ENCODE assay signal across 22 cellular contexts in the genomic region with DNA sequence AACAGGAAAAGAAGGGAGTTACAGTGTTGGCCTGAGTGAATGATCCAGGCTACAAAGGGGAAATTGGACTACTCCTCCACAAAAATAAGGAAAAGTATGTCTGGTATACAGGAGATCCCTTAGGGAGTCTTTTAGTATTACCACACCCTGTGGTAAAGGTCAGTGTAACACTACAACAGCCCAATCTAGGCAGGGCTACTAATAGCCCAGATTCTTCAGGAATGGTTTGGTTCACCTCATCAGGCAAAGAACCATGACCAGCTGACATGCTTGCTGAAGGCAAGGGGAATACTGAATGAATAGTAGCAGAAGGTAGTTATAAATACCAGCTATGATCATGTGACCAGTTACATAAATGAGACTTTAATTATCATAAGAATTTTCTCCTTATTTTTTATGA.
"Had no signal": no experiment of that assay in that cellular context is flagged by ENCODE, and none has a peak within 500 bp of the region (broad histone marks: within the 10 kb centered on the region; RNA-seq: fewer than 3 reads in every experiment).

No MANE protein-coding gene starts in this region.

- H2AFZ ChIP-seq: neural progenitor cell had no signal

- H3K27ac ChIP-seq: epithelial cell of prostate, esophagus squamous epithelium, heart right ventricle, neural progenitor cell, prostate gland, sigmoid colon, skin epidermis, spleen, thoracic aorta, upper lobe of left lung had no signal

- H3K36me3 ChIP-seq: esophagus squamous epithelium, heart right ventricle, neural progenitor cell, prostate gland, sigmoid colon, spleen, thoracic aorta, tibial nerve, upper lobe of left lung had no signal

- H3K4me2 ChIP-seq: neural progenitor cell had no signal

- H3K4me1 ChIP-seq: esophagus squamous epithelium, heart right ventricle, neural progenitor cell, prostate gland, sigmoid colon, spleen, tibial nerve, upper lobe of left lung had no signal

- H3K9me3 ChIP-seq: esophagus squamous epithelium, prostate gland, sigmoid colon, spleen, thoracic aorta, tibial nerve, upper lobe of left lung had no signal

- DNase-seq: effector CD8-positive, alpha-beta T cell; endodermal cell; esophagus squamous epithelium; foreskin melanocyte; glutamatergic neuron; heart right ventricle; hippocampal formation; left ventricle myocardium superior; naive thymus-derived CD4-positive, alpha-beta T cell; right cardiac atrium; sigmoid colon; spleen; stimulated activated CD4-positive, alpha-beta T cell treated with anti-CD3 and anti-CD28 coated beads, Interleukin-2, amount 100 ng/mL, for 48 hours; stimulated activated naive B cell treated with anti-CD40 and anti-IgM and Interleukin-4, amounts not matched to agents 10 μg/mL and 1 μg/mL and 100 μg/mL, for 72 hours; upper lobe of left lung had no signal

- H3K9ac ChIP-seq: neural progenitor cell had no signal

- H3K27me3 ChIP-seq: esophagus squamous epithelium, heart right ventricle, neural progenitor cell, sigmoid colon, spleen, tibial nerve, upper lobe of left lung had no signal

- H3K4me3 ChIP-seq: esophagus squamous epithelium, heart right ventricle, lung, neural progenitor cell, prostate gland, sigmoid colon, skin epidermis, spleen, thoracic aorta, tibial nerve, upper lobe of left lung had no signal
